ENCODE assay signal across 14 cellular contexts in genomic region chr16:8951447-8952280, GRCh38. TPM values are rescaled to one million over a fixed set of nuclear protein-coding genes. Genes with fewer than 3 reads are reported as not detected.
DNase-seq lines count a peak whose midpoint lies in the region; ATAC-seq, FAIRE-seq and TF ChIP-seq lines count a peak whose summit lies in the region.
"Had no signal": no experiment of that assay in that cellular context is flagged by ENCODE, and none has a peak within 500 bp of the region (broad histone marks: within the 10 kb centered on the region; RNA-seq: fewer than 3 reads in every experiment).

No MANE protein-coding gene starts in this region.

- peak overlapping the region in 6 of 7 donors; percentile 54 to 72 (median 70) for H3K4me3 Mint-ChIP-seq in CD8-positive, alpha-beta memory T cell
- H3K4me3 Mint-ChIP-seq in H9: peak overlapping the region in 1 of 2 experiments; percentile 32; a peak in 1 of 5 replicates
- peak overlapping the region; percentile 12 for H3K4me3 Mint-ChIP-seq in activated CD4-positive, alpha-beta memory T cell treated with anti-CD3 and anti-CD28 coated beads for 36 hours
- H3K4me3 Mint-ChIP-seq in naive thymus-derived CD8-positive, alpha-beta T cell: peak overlapping the region; percentile 51 to 78 (median 67)

- no peaks in the 10 kb centered on the region for H3K36me3 ChIP-seq in CD8-positive, alpha-beta memory T cell (ENCODE audit: insufficient read depth, low read length)
- no peaks in the 10 kb centered on the region for H3K36me3 ChIP-seq in breast epithelium

- H2AFZ ChIP-seq in H9 (ENCODE audit: low read length): no peak overlapping the region

- no peak overlapping the region for H2BK120ac ChIP-seq in H9 (ENCODE audit: low read depth, low read length, poor library complexity, severe bottlenecking)

- peaks cover 88% of the 10 kb centered on the region for H3K79me2 ChIP-seq in H9 (ENCODE audit: insufficient read depth, low read length)

- H3K27ac ChIP-seq in CD8-positive, alpha-beta memory T cell (ENCODE audit: low read depth, low read length): no peak overlapping the region
- H3K27ac ChIP-seq in H9 (ENCODE audit: insufficient read length, low read depth, low read length): no peak overlapping the region
- no peak overlapping the region for H3K27ac ChIP-seq in breast epithelium
- H3K27ac ChIP-seq: dorsolateral prefrontal cortex had no signal

- no peak overlapping the region for H4K91ac ChIP-seq in H9 (ENCODE audit: insufficient read length, low read depth, low read length)

- no peak for TF ChIP-seq CTCF in H9 (conservative IDR thresholded peaks at IDR 0.05)
- TF ChIP-seq CTCF in breast epithelium (IDR thresholded peaks at IDR 0.05): no peak

- H3K18ac ChIP-seq in H9 (ENCODE audit: insufficient read length, low read depth, low read length): no peak overlapping the region

- H3K27me3 ChIP-seq in CD8-positive, alpha-beta memory T cell (ENCODE audit: insufficient read depth, low read length, poor library complexity, severe bottlenecking): no peaks in the 10 kb centered on the region
- H3K27me3 ChIP-seq in H9 (ENCODE audit: insufficient read depth, low read length): no peaks in the 10 kb centered on the region
- no peaks in the 10 kb centered on the region for H3K27me3 ChIP-seq in breast epithelium
- H3K27me3 ChIP-seq: dorsolateral prefrontal cortex, MG63 had no signal

- intact Hi-C loops in activated CD4-positive, alpha-beta memory T cell treated with anti-CD3 and anti-CD28 coated beads for 36 hours (cut with micrococcal nuclease): loop anchor here (1.0 kb wide), 2 partner anchors 8 to 23 kb away; no protein-coding TSS in a partner anchor
- intact Hi-C loops in breast epithelium (cut with DNase I; ENCODE audit: low total_unique reads): no loop called here

- no peaks in the 10 kb centered on the region for H3K9me3 Mint-ChIP-seq in CD8-positive, alpha-beta memory T cell
- no peaks in the 10 kb centered on the region for H3K9me3 Mint-ChIP-seq in H9
- no peaks in the 10 kb centered on the region for H3K9me3 Mint-ChIP-seq in activated CD4-positive, alpha-beta memory T cell treated with anti-CD3 and anti-CD28 coated beads for 36 hours
- H3K9me3 Mint-ChIP-seq in naive thymus-derived CD8-positive, alpha-beta T cell: no peaks in the 10 kb centered on the region

- H4K20me1 ChIP-seq in H9 (ENCODE audit: control insufficient read depth, insufficient read depth, insufficient read length): no peaks in the 10 kb centered on the region

- no peak overlapping the region for H3T11ph ChIP-seq in H9 (ENCODE audit: low read length)

- no CpG with 5 or more reads among the region's 14 CpGs for WGBS in H9 (ENCODE audit: extremely low coverage, insufficient read length, low lambda C conversion rate)

- H3K56ac ChIP-seq in H9 (ENCODE audit: insufficient read length, low read depth, low read length): no peak overlapping the region

- no peak overlapping the region for H3K4ac ChIP-seq in H9 (ENCODE audit: low read depth, low read length)

- no peak overlapping the region for H4K5ac ChIP-seq in H9 (ENCODE audit: insufficient read length, low read depth, low read length)

- peaks cover 9% of the 10 kb centered on the region for H3K79me1 ChIP-seq in H9 (ENCODE audit: insufficient read depth, low read depth, low read length, poor library complexity, severe bottlenecking)

- peak overlapping the region; percentile 4 to 88 (median 52) for H3K27ac Mint-ChIP-seq in CD8-positive, alpha-beta memory T cell
- H3K27ac Mint-ChIP-seq in H9: peak overlapping the region; percentile 6 to 59 (median 23); a peak in 2 of 7 replicates
- H3K27ac Mint-ChIP-seq in activated CD4-positive, alpha-beta memory T cell treated with anti-CD3 and anti-CD28 coated beads for 36 hours: peak overlapping the region; percentile 42
- H3K27ac Mint-ChIP-seq in naive thymus-derived CD8-positive, alpha-beta T cell: peak overlapping the region in 7 of 10 donors; percentile 18 to 76 (median 37)

- no peak overlapping the region for H2BK20ac ChIP-seq in H9 (ENCODE audit: low read depth, low read length, poor library complexity, severe bottlenecking)

- H2BK5ac ChIP-seq in H9 (ENCODE audit: insufficient read length, low read length): no peak overlapping the region

- peaks cover 84 to 94% (median 88%) of the 10 kb centered on the region in 3 donors for H3K4me1 Mint-ChIP-seq in CD8-positive, alpha-beta memory T cell
- H3K4me1 Mint-ChIP-seq in H9: peaks cover 65 to 67% of the 10 kb centered on the region in 2 experiments
- H3K4me1 Mint-ChIP-seq in activated CD4-positive, alpha-beta memory T cell treated with anti-CD3 and anti-CD28 coated beads for 36 hours (ENCODE audit: low read depth): peaks cover 89% of the 10 kb centered on the region
- peaks cover 36 to 92% (median 81%) of the 10 kb centered on the region in 4 donors for H3K4me1 Mint-ChIP-seq in naive thymus-derived CD8-positive, alpha-beta T cell

- no peak overlapping the region for H3K14ac ChIP-seq in H9 (ENCODE audit: insufficient read depth, low read length)

- no peak for TF ChIP-seq POLR2A in breast epithelium (IDR thresholded peaks at IDR 0.05)

- peaks cover 0 to 6% (median 4%) of the 10 kb centered on the region in 3 donors for H3K36me3 Mint-ChIP-seq in CD8-positive, alpha-beta memory T cell
- no peaks in the 10 kb centered on the region for H3K36me3 Mint-ChIP-seq in H9 (ENCODE audit: insufficient read depth in 1 of 3, low read depth in 3 of 3)
- peaks cover 4% of the 10 kb centered on the region for H3K36me3 Mint-ChIP-seq in activated CD4-positive, alpha-beta memory T cell treated with anti-CD3 and anti-CD28 coated beads for 36 hours
- peaks cover 0 to 2% (median 0%) of the 10 kb centered on the region in 3 donors for H3K36me3 Mint-ChIP-seq in naive thymus-derived CD8-positive, alpha-beta T cell

- FAIRE-seq in RCC 7860 (lab: Jason Lieb, UNC): no peak

- H3K4me1 ChIP-seq in CD8-positive, alpha-beta memory T cell (ENCODE audit: insufficient read depth, low read length): peaks cover 90% of the 10 kb centered on the region
- H3K4me1 ChIP-seq in H9 (ENCODE audit: insufficient read depth, low read length) (peaks cover 17% of the 10 kb centered on the region), breast epithelium (peaks cover 0 to 11% of the 10 kb centered on the region in 2 donors)

- no peak for DNase-seq in CD8-positive, alpha-beta memory T cell
- DNase-seq in H9 (no peak), RCC 7860 (ENCODE audit: low spot score) (no peak), cerebellar nuclear complex (lab: John Stamatoyannopoulos, UW) (no peak), breast epithelium (ENCODE audit: low spot score in 2 of 2) (no peak)
- no peak for DNase-seq in activated CD4-positive, alpha-beta memory T cell treated with anti-CD3 and anti-CD28 coated beads for 36 hours
- DNase-seq in naive thymus-derived CD8-positive, alpha-beta T cell: no peak
- DNase-seq: activated effector memory CD4-positive, alpha-beta T cell treated with Interleukin-2 at 50 U/mL for 16 hours; dorsolateral prefrontal cortex; hypothalamus; MG63; NCI-H524 treated with DMSO at 0.1 percent for 48 hours; T-helper 2 cell had no signal

- no peak overlapping the region for H2BK15ac ChIP-seq in H9 (ENCODE audit: low read depth, low read length)

- no peak overlapping the region for H3K4me2 ChIP-seq in H9 (ENCODE audit: insufficient read depth, insufficient read length, low read length)

- no peak overlapping the region for H2BK12ac ChIP-seq in H9 (ENCODE audit: insufficient read length, low read depth, low read length)

- no peaks in the 10 kb centered on the region for H3K23me2 ChIP-seq in H9 (ENCODE audit: insufficient read length, low read depth, low read length, poor library complexity, severe bottlenecking)

- H3K23ac ChIP-seq in H9 (ENCODE audit: insufficient read length, low read depth, low read length): no peak overlapping the region

- no peak overlapping the region for H2AK5ac ChIP-seq in H9 (ENCODE audit: insufficient read length, low read length)

- no peaks in the 10 kb centered on the region for H3K9me3 ChIP-seq in CD8-positive, alpha-beta memory T cell (ENCODE audit: low read length)
- H3K9me3 ChIP-seq in H9 (ENCODE audit: control insufficient read depth, low read depth, low read length) (no peaks in the 10 kb centered on the region), breast epithelium (no peaks in the 10 kb centered on the region)
- H3K9me3 ChIP-seq: MG63 had no signal

- POLR2A ChIA-PET in CD8-positive, alpha-beta memory T cell (lab: Charles Lee): interaction anchor here (0.6 kb wide), 1 partner anchor 8 kb away, joined by 3 read pairs; no protein-coding TSS in a partner anchor
- POLR2A ChIA-PET in activated CD4-positive, alpha-beta memory T cell treated with anti-CD3 and anti-CD28 coated beads for 36 hours (lab: Charles Lee): interaction anchor here (0.9 to 1.9 kb wide), 2 partner anchors 8 to 10 kb away, joined by 4 to 5 read pairs; no protein-coding TSS in a partner anchor
- POLR2A ChIA-PET in naive thymus-derived CD8-positive, alpha-beta T cell (lab: Charles Lee): interaction anchor here (0.6 to 0.9 kb wide), 2 partner anchors 139 to 142 kb away, joined by 3 to 5 read pairs; partner anchors contain the start of gene HAPSTR1

- H3K4me3 ChIP-seq in CD8-positive, alpha-beta memory T cell (ENCODE audit: low read length): peak overlapping the region; percentile 3
- no peak overlapping the region for H3K4me3 ChIP-seq in breast epithelium
- H3K4me3 ChIP-seq: dorsolateral prefrontal cortex, MG63 had no signal

- CTCF ChIA-PET in CD8-positive, alpha-beta memory T cell (lab: Charles Lee): interaction anchor here (1.2 to 1.7 kb wide), 4 partner anchors 13 to 187 kb away, joined by 3 to 6 read pairs (median 4); no protein-coding TSS in a partner anchor
- CTCF ChIA-PET in activated CD4-positive, alpha-beta memory T cell treated with anti-CD3 and anti-CD28 coated beads for 36 hours (lab: Charles Lee): interaction anchor here (1.3 to 7.8 kb wide), 3 partner anchors 9 to 57 kb away, joined by 3 to 92 read pairs (median 12); no protein-coding TSS in a partner anchor

- no peak overlapping the region for H3K9ac ChIP-seq in H9 (ENCODE audit: extremely low read depth, insufficient read length, low read length)

- H4K8ac ChIP-seq in H9 (replicated peaks; ENCODE audit: insufficient read length, low read depth, low read length): no peak overlapping the region

- H3K27me3 Mint-ChIP-seq in CD8-positive, alpha-beta memory T cell: no peaks in the 10 kb centered on the region
- H3K27me3 Mint-ChIP-seq in H9 (ENCODE audit: low read depth): no peaks in the 10 kb centered on the region
- no peaks in the 10 kb centered on the region for H3K27me3 Mint-ChIP-seq in activated CD4-positive, alpha-beta memory T cell treated with anti-CD3 and anti-CD28 coated beads for 36 hours
- H3K27me3 Mint-ChIP-seq in naive thymus-derived CD8-positive, alpha-beta T cell: no peaks in the 10 kb centered on the region

- peak; percentile 14 to 32 for ATAC-seq in naive thymus-derived CD8-positive, alpha-beta T cell
- ATAC-seq in GM18502 (IDR thresholded peaks at IDR 0.05; ENCODE audit: poor library complexity, unreplicated experiment): no peak

RNA-seq across cellular contexts. Expression of gene USP7, which starts 12.0 kb away (rescaled TPM):
- 100 to 1,000 TPM; 189 to 192 TPM for total RNA-seq in CD8-positive, alpha-beta memory T cell
- 12.6 TPM for polyA plus RNA-seq in CD8-positive, alpha-beta memory T cell
- total RNA-seq in H9 (2021) (182 and 192 TPM in 2 replicates), breast epithelium (100 to 1,000 TPM in 2 of 3 donors, 10 to 100 TPM in 1; 87.9 to 156 (median 118) TPM)
- total RNA-seq in activated CD4-positive, alpha-beta memory T cell treated with anti-CD3 and anti-CD28 coated beads for 36 hours: 100 to 1,000 TPM; 154 to 170 TPM
- total RNA-seq in naive thymus-derived CD8-positive, alpha-beta T cell: 100 to 1,000 TPM; 201 to 207 TPM
- 1 to 10 TPM; 6.4 to 9.9 (median 9.2) TPM for polyA plus RNA-seq in naive thymus-derived CD8-positive, alpha-beta T cell
